ENCODE assay signal across 10 cellular contexts in genomic region chr10:4704034-4704545, GRCh38.
A peak's percentile ranks its signal among the peaks of the same experiment; 100 is the strongest.
DNase-seq lines count a peak whose midpoint lies in the region; ATAC-seq and TF ChIP-seq lines count a peak whose summit lies in the region.
"Had no signal": no experiment of that assay in that cellular context is flagged by ENCODE, and none has a peak within 500 bp of the region (broad histone marks: within the 10 kb centered on the region; RNA-seq: fewer than 3 reads in every experiment).

No MANE protein-coding gene starts in this region.

- H2AFZ ChIP-seq in SK-N-SH (ENCODE audit: low read depth): no peak overlapping the region

- H3K27ac ChIP-seq in SK-N-SH (ENCODE audit: low read depth in 2 of 2, low read length in 1 of 2): peak overlapping the region; percentile 65 to 89; a peak in 3 of 4 replicates
- H3K27ac ChIP-seq: 22Rv1 had no signal

- H3K9me2 ChIP-seq in SK-N-SH: no peaks in the 10 kb centered on the region

- peaks cover 38% of the 10 kb centered on the region for H3F3A ChIP-seq in SK-N-SH (replicated peaks; ENCODE audit: insufficient read depth)

- H3K27me3 Mint-ChIP-seq in stimulated activated naive B cell treated with anti-CD40 and anti-IgM and Interleukin-4, amounts not matched to agents 10 μg/mL and 1 μg/mL and 100 μg/mL, for 72 hours: peaks cover 5 to 9% of the 10 kb centered on the region in 2 donors

- DNase-seq in NCI-H1092 treated with DMSO at 0.1 percent for 48 hours (lab: John Stamatoyannopoulos, UW): peak; percentile 10
- no peak for DNase-seq in NCI-H1092 (lab: John Stamatoyannopoulos, UW)
- DNase-seq in SK-N-SH: no peak
- DNase-seq in glomerular endothelial cell (ENCODE audit: extremely low read depth, low read depth, low spot score): peak; percentile 92
- DNase-seq in stimulated activated naive B cell treated with anti-CD40 and anti-IgM and Interleukin-4, amounts not matched to agents 10 μg/mL and 1 μg/mL and 100 μg/mL, for 72 hours: no peak
- no peak for DNase-seq in NCI-H345 (lab: John Stamatoyannopoulos, UW)
- DNase-seq: activated effector memory CD4-positive, alpha-beta T cell treated with anti-CD3 and anti-CD28 coated beads, Interleukin-2, amount 50 U/mL, for 16 hours had no signal

- no peaks in the 10 kb centered on the region for H3K36me3 ChIP-seq in SK-N-SH (replicated peaks in 1 of 2; ENCODE audit: control insufficient read depth in 1 of 2, insufficient read depth in 2 of 2, low read length in 1 of 2)

- H3K79me2 ChIP-seq in SK-N-SH (ENCODE audit: insufficient read depth): no peaks in the 10 kb centered on the region

- no peaks in the 10 kb centered on the region for H3K36me3 Mint-ChIP-seq in stimulated activated naive B cell treated with anti-CD40 and anti-IgM and Interleukin-4, amounts not matched to agents 10 μg/mL and 1 μg/mL and 100 μg/mL, for 72 hours

- peak; percentile 24 to 100; a peak in 3 of 4 replicates for TF ChIP-seq EP300 in SK-N-SH (IDR thresholded peaks at IDR 0.05; ENCODE audit: borderline replicate concordance in 1 of 2, low read depth in 1 of 2, low read length in 1 of 2)

- POLR2A ChIA-PET in SK-N-SH (lab: Yijun Ruan, JAX): no interaction called here

- no peaks in the 10 kb centered on the region for H4K20me1 ChIP-seq in SK-N-SH (ENCODE audit: insufficient read depth)

- H3K4me1 Mint-ChIP-seq in stimulated activated naive B cell treated with anti-CD40 and anti-IgM and Interleukin-4, amounts not matched to agents 10 μg/mL and 1 μg/mL and 100 μg/mL, for 72 hours: peaks cover 6 to 9% of the 10 kb centered on the region in 2 donors

- ATAC-seq in stimulated activated naive B cell treated with anti-CD40 and anti-IgM and Interleukin-4, amounts not matched to agents 10 μg/mL and 1 μg/mL and 100 μg/mL, for 72 hours (replicated peaks): peak; percentile 75 to 79
- ATAC-seq in HG03025 (IDR thresholded peaks at IDR 0.05; ENCODE audit: low FRiP score, unreplicated experiment): no peak
- ATAC-seq in HG03196 (IDR thresholded peaks at IDR 0.05; ENCODE audit: unreplicated experiment): no peak

- CTCF ChIA-PET in SK-N-SH (lab: Yijun Ruan, JAX): no interaction called here

- no peaks in the 10 kb centered on the region for H3K9me3 ChIP-seq in SK-N-SH

- peak overlapping the region; percentile 39; the same call in 1 of the 2 replicates for H3K4me2 ChIP-seq in SK-N-SH

- H3K27ac Mint-ChIP-seq in stimulated activated naive B cell treated with anti-CD40 and anti-IgM and Interleukin-4, amounts not matched to agents 10 μg/mL and 1 μg/mL and 100 μg/mL, for 72 hours: no peak overlapping the region

- H3K9me3 Mint-ChIP-seq in stimulated activated naive B cell treated with anti-CD40 and anti-IgM and Interleukin-4, amounts not matched to agents 10 μg/mL and 1 μg/mL and 100 μg/mL, for 72 hours: no peaks in the 10 kb centered on the region

- no peak for TF ChIP-seq CTCF in SK-N-SH (IDR thresholded peaks at IDR 0.05)

- H3K4me3 ChIP-seq in SK-N-SH (ENCODE audit: low read depth in 2 of 2, low read length in 1 of 2): no peak overlapping the region

- no peaks in the 10 kb centered on the region for H3K27me3 ChIP-seq in SK-N-SH (ENCODE audit: insufficient read depth)

- H3K9ac ChIP-seq in SK-N-SH: peak overlapping the region; percentile 59

- TF ChIP-seq RAD21 in SK-N-SH (IDR thresholded peaks at IDR 0.05; ENCODE audit: low read length): no peak

- no peak overlapping the region for H3K4me3 Mint-ChIP-seq in stimulated activated naive B cell treated with anti-CD40 and anti-IgM and Interleukin-4, amounts not matched to agents 10 μg/mL and 1 μg/mL and 100 μg/mL, for 72 hours

- peaks cover 0 to 5% of the 10 kb centered on the region in 2 experiments; a peak in 1 of 4 replicates for H3K4me1 ChIP-seq in SK-N-SH (ENCODE audit: control insufficient read depth in 1 of 2, insufficient read depth in 2 of 2, low read depth in 1 of 2, low read length in 1 of 2)

- 11% methylated on average over 2 of the region's 2 CpGs for WGBS in SK-N-SH (ENCODE audit: low lambda C conversion rate)

TF ChIP-seq in SK-N-SH, 30 proteins besides CTCF, POLR2A, EP300 and RAD21 (continues in another document):
- TF ChIP-seq REST (IDR thresholded peaks at IDR 0.05; ENCODE audit: low read depth, low read length): peak; percentile 56; the same call in 1 of the 2 replicates
- TF ChIP-seq ZBTB33 (IDR thresholded peaks at IDR 0.05; ENCODE audit: borderline replicate concordance, low read depth): peak; percentile 80; the same call in 1 of the 2 replicates
- peak; percentile 99 for TF ChIP-seq NFIC (IDR thresholded peaks at IDR 0.05; ENCODE audit: borderline replicate concordance)
- TF ChIP-seq YY1 (IDR thresholded peaks at IDR 0.05; ENCODE audit: low read depth): peak; percentile 52; the same call in 1 of the 2 replicates
- no peak; the same call in 1 of the 2 replicates for TF ChIP-seq IRF3 (IDR thresholded peaks at IDR 0.05; ENCODE audit: low read depth, low read length)
- no peak; the same call in 1 of the 2 replicates for TF ChIP-seq GABPA (IDR thresholded peaks at IDR 0.05; ENCODE audit: low read depth)
- TF ChIP-seq ELF1 (IDR thresholded peaks at IDR 0.05): peak; percentile 78
- TF ChIP-seq PBX3 (IDR thresholded peaks at IDR 0.05): peak; percentile 93
- TF ChIP-seq SMC3 (IDR thresholded peaks at IDR 0.05; ENCODE audit: low read depth, low read length): no peak
- peak; percentile 98 for TF ChIP-seq FOXM1 (IDR thresholded peaks at IDR 0.05; ENCODE audit: low read depth)
- TF ChIP-seq MEF2A (IDR thresholded peaks at IDR 0.05; ENCODE audit: borderline replicate concordance, low read depth): peak; percentile 78
- TF ChIP-seq RXRA (IDR thresholded peaks at IDR 0.05; ENCODE audit: borderline replicate concordance, low read depth): peak; percentile 82
- no peak for TF ChIP-seq FOXJ3 (CRISPR knock-in tag; IDR thresholded peaks at IDR 0.05)
- TF ChIP-seq FOSL2 (IDR thresholded peaks at IDR 0.05; ENCODE audit: borderline replicate concordance, low read depth): peak; percentile 97

Comparison
In these comparisons a context has a peak if more than half of its experiments do, and no peak if none do; other contexts are left out.
1. DNase-seq: peak in NCI-H1092 treated with DMSO at 0.1 percent for 48 hours (single experiment) and glomerular endothelial cell (single experiment); none in NCI-H1092 (single experiment), SK-N-SH (single experiment), stimulated activated naive B cell treated with anti-CD40 and anti-IgM and Interleukin-4, amounts not matched to agents 10 μg/mL and 1 μg/mL and 100 μg/mL, for 72 hours (single experiment) and NCI-H345 (single experiment).
2. ATAC-seq: peak in stimulated activated naive B cell treated with anti-CD40 and anti-IgM and Interleukin-4, amounts not matched to agents 10 μg/mL and 1 μg/mL and 100 μg/mL, for 72 hours (2 of 2); none in HG03025 (single experiment) and HG03196 (single experiment).